ENCODE assay signal across 28 cellular contexts in the genomic region with DNA sequence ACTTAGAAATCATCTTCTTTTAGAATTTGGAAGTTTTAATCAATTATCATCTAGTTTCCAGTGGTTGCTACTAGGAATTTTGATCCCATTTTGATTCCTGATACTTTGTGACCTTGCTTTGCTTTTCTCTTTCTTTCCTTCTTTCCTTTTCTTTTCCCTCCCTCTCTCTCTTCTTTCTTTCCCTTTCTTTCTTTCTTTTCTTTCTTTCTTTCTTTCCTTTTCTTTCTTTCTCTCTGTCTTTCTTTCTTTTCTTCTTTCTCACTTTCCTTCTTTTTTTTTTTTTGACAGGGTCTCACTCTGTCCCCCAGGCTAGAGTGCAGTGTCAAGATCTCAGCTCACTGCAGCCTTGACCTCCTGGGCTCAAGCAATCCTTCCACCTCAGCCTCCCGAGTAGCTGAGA.
"Had no signal": no experiment of that assay in that cellular context is flagged by ENCODE, and none has a peak within 500 bp of the region (broad histone marks: within the 10 kb centered on the region; RNA-seq: fewer than 3 reads in every experiment).

No MANE protein-coding gene starts in this region.

- H3K4me3 ChIP-seq: pancreas, psoas muscle, right lobe of liver, sigmoid colon, suprapubic skin, testis, tibial artery, transverse colon, upper lobe of right lung, uterus had no signal

- H3K36me3 ChIP-seq: neutrophil, pancreas, right lobe of liver, sigmoid colon, suprapubic skin, tibial artery, transverse colon, upper lobe of right lung, uterus had no signal

- H3K27me3 ChIP-seq: neutrophil, pancreas, right lobe of liver, sigmoid colon, suprapubic skin, testis, tibial artery, transverse colon, upper lobe of right lung, uterus had no signal

- ATAC-seq: naive thymus-derived CD4-positive, alpha-beta T cell; natural killer cell; pancreas; psoas muscle; right cardiac atrium; right lobe of liver; stimulated activated memory B cell treated with anti-CD40 and anti-IgM and Interleukin-4, amounts not matched to agents 10 μg/mL and 1 μg/mL and 100 μg/mL, for 72 hours; stimulated activated naive CD8-positive, alpha-beta T cell treated with anti-CD3 and anti-CD28 coated beads, Interleukin-15, amount 100 ng/mL, for 72 hours; stimulated activated naive CD8-positive, alpha-beta T cell treated with anti-CD3 and anti-CD28 coated beads, Interleukin-15, Interleukin-2, amounts not matched to agents 100 U/mL and 50 U/mL, for 24 hours; upper lobe of right lung had no signal

- H3K27ac ChIP-seq: neutrophil, pancreas, psoas muscle, right lobe of liver, sigmoid colon, suprapubic skin, testis, tibial artery, transverse colon, upper lobe of right lung, uterus had no signal

- H3K9me3 ChIP-seq: neutrophil, pancreas, psoas muscle, right lobe of liver, sigmoid colon, suprapubic skin, testis, tibial artery, transverse colon, upper lobe of right lung, uterus had no signal

- H3K27me3 Mint-ChIP-seq: type B pancreatic cell had no signal

- H3K27ac Mint-ChIP-seq: naive thymus-derived CD4-positive, alpha-beta T cell; natural killer cell; nephron; stimulated activated memory B cell treated with anti-CD40 and anti-IgM and Interleukin-4, amounts not matched to agents 10 μg/mL and 1 μg/mL and 100 μg/mL, for 72 hours; type B pancreatic cell had no signal

- H3K9me3 Mint-ChIP-seq: naive thymus-derived CD4-positive, alpha-beta T cell; natural killer cell; nephron; stimulated activated memory B cell treated with anti-CD40 and anti-IgM and Interleukin-4, amounts not matched to agents 10 μg/mL and 1 μg/mL and 100 μg/mL, for 72 hours; stimulated activated naive CD8-positive, alpha-beta T cell treated with anti-CD3 and anti-CD28 coated beads, Interleukin-15, amount 100 ng/mL, for 72 hours; type B pancreatic cell had no signal

- H3K4me1 Mint-ChIP-seq: natural killer cell; nephron; stimulated activated memory B cell treated with anti-CD40 and anti-IgM and Interleukin-4, amounts not matched to agents 10 μg/mL and 1 μg/mL and 100 μg/mL, for 72 hours had no signal

- H3K4me1 ChIP-seq: pancreas, psoas muscle, right lobe of liver, suprapubic skin, testis, tibial artery, transverse colon, upper lobe of right lung, uterus had no signal

- H3K4me3 Mint-ChIP-seq: naive thymus-derived CD4-positive, alpha-beta T cell; natural killer cell; nephron; neural crest cell; stimulated activated memory B cell treated with anti-CD40 and anti-IgM and Interleukin-4, amounts not matched to agents 10 μg/mL and 1 μg/mL and 100 μg/mL, for 72 hours; stimulated activated naive CD8-positive, alpha-beta T cell treated with anti-CD3 and anti-CD28 coated beads, Interleukin-15, amount 100 ng/mL, for 72 hours; type B pancreatic cell had no signal

- DNase-seq: naive thymus-derived CD4-positive, alpha-beta T cell; natural killer cell; nucleus accumbens; pancreas; psoas muscle; right cardiac atrium; right lobe of liver; sigmoid colon; small intestine; stimulated activated CD4-positive, alpha-beta T cell treated with anti-CD3 and anti-CD28 coated beads, Interleukin-15, amount 100 ng/mL, for 24 hours; stimulated activated CD4-positive, alpha-beta T cell treated with anti-CD3 and anti-CD28 coated beads, Interleukin-2, amount 100 ng/mL, for 24 hours; stimulated activated CD4-positive, alpha-beta T cell treated with anti-CD3 and anti-CD28 coated beads, Interleukin-2, amount 100 ng/mL, for 48 hours; stimulated activated CD4-positive, alpha-beta T cell treated with anti-CD3 and anti-CD28 coated beads, Interleukin-4, amount 100 ng/mL, for 24 hours; stimulated activated naive CD4-positive, alpha-beta T cell; stimulated activated naive CD8-positive, alpha-beta T cell treated with anti-CD3 and anti-CD28 coated beads, Interleukin-15, amount 100 ng/mL, for 72 hours; stimulated activated naive CD8-positive, alpha-beta T cell treated with anti-CD3 and anti-CD28 coated beads, Interleukin-15, Interleukin-2, amounts not matched to agents 100 U/mL and 50 U/mL, for 24 hours; substantia nigra; testis; tibial artery; transverse colon; upper lobe of right lung; uterus had no signal

- H3K36me3 Mint-ChIP-seq: naive thymus-derived CD4-positive, alpha-beta T cell; natural killer cell; stimulated activated memory B cell treated with anti-CD40 and anti-IgM and Interleukin-4, amounts not matched to agents 10 μg/mL and 1 μg/mL and 100 μg/mL, for 72 hours; type B pancreatic cell had no signal
